ENCODE assay signal across 10 cellular contexts in the genomic region with DNA sequence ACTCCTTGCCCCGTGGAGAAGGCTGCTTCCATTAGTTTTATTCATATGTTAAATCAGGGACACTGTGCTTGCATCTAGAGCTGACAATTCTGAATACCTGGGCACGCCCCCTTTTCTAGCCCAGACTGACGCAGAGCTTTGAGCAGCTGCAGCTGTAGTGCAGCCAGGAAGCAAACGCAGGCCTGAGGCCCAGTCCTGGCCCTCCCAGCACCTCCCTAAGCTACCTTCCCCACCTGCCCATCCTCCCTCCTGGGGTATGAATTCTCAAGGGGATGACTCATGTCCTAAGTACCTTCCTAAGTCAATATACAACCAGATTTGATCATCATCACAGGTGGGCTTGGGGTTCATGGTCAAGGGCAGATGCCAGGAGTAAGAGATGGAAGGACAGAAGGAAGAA. TPM values are rescaled to one million over a fixed set of nuclear protein-coding genes. Genes with fewer than 3 reads are reported as not detected.
DNase-seq lines count a peak whose midpoint lies in the region; ATAC-seq and TF ChIP-seq lines count a peak whose summit lies in the region.
"Had no signal": no experiment of that assay in that cellular context is flagged by ENCODE, and none has a peak within 500 bp of the region (broad histone marks: within the 10 kb centered on the region; RNA-seq: fewer than 3 reads in every experiment).

No MANE protein-coding gene starts in this region.

- H3K9me3 Mint-ChIP-seq in GM23338, result no peaks in the 10 kb centered on the region
- H3K9me3 Mint-ChIP-seq in activated naive CD8-positive, alpha-beta T cell treated with anti-CD3 and anti-CD28 coated beads, Interleukin-2, amount 50 U/mL, for 24 hours, result no peaks in the 10 kb centered on the region

- intact Hi-C loops in tibial artery (cut with DNase I; ENCODE audit: low total_unique reads), result no loop called here

- H3K23ac ChIP-seq in mesendoderm (ENCODE audit: low read length), result no peak overlapping the region

- DNase-seq in GM23338 (ENCODE audit: low spot score), result peak; percentile 97
- DNase-seq in NCI-H2029 treated with DMSO at 0.1 percent for 48 hours (lab: John Stamatoyannopoulos, UW), result peak; percentile 50
- no peak for DNase-seq in activated naive CD8-positive, alpha-beta T cell treated with anti-CD3 and anti-CD28 coated beads, Interleukin-2, amount 50 U/mL, for 24 hours
- peak; percentile 90 for DNase-seq in mesendoderm
- DNase-seq in NAMALWA (ENCODE audit: low spot score), result no peak
- DNase-seq in tibial artery, result no peak
- DNase-seq: activated T-cell treated with anti-CD3 and anti-CD28 coated beads for 4 hours; stimulated activated CD4-positive, alpha-beta T cell treated with anti-CD3 and anti-CD28 coated beads, Interleukin-1b, Interleukin-23, amount 100 ng/mL, for 48 hours had no signal

- TF ChIP-seq CTCF in GM23338 (conservative IDR thresholded peaks at IDR 0.05; ENCODE audit: low read depth in 2 of 2) (no peak), tibial artery (IDR thresholded peaks at IDR 0.05) (no peak)

- H3K79me1 ChIP-seq in mesendoderm (ENCODE audit: low read length), result no peaks in the 10 kb centered on the region

- ATAC-seq in GM23338, result peak; percentile 42
- ATAC-seq in activated naive CD8-positive, alpha-beta T cell treated with anti-CD3 and anti-CD28 coated beads, Interleukin-2, amount 50 U/mL, for 24 hours, result no peak
- ATAC-seq in GM21619 (IDR thresholded peaks at IDR 0.05; ENCODE audit: unreplicated experiment), result no peak
- ATAC-seq in GM18868 (IDR thresholded peaks at IDR 0.05; ENCODE audit: unreplicated experiment), result no peak

- no peak overlapping the region for H2AK5ac ChIP-seq in mesendoderm (ENCODE audit: low read length)

- peak overlapping the region; percentile 26 for H3K4me3 Mint-ChIP-seq in GM23338
- H3K4me3 Mint-ChIP-seq in activated naive CD8-positive, alpha-beta T cell treated with anti-CD3 and anti-CD28 coated beads, Interleukin-2, amount 50 U/mL, for 24 hours, result peak overlapping the region; percentile 89

- H4K8ac ChIP-seq in mesendoderm (ENCODE audit: low read depth, low read length), result no peak overlapping the region

- no peak overlapping the region for H2BK5ac ChIP-seq in mesendoderm (ENCODE audit: low read length)

- peaks cover 47% of the 10 kb centered on the region for H3K36me3 Mint-ChIP-seq in GM23338 (ENCODE audit: low read depth)
- H3K36me3 Mint-ChIP-seq in activated naive CD8-positive, alpha-beta T cell treated with anti-CD3 and anti-CD28 coated beads, Interleukin-2, amount 50 U/mL, for 24 hours (ENCODE audit: low read depth), result peaks cover 66% of the 10 kb centered on the region

- no peak overlapping the region for H2AFZ ChIP-seq in GM23338

- H3K4me1 ChIP-seq in GM23338 (ENCODE audit: insufficient read depth), result peaks cover 46% of the 10 kb centered on the region
- peaks cover 9% of the 10 kb centered on the region for H3K4me1 ChIP-seq in mesendoderm (ENCODE audit: control insufficient read depth, low read depth, low read length)
- peaks cover 0 to 25% (median 11%) of the 10 kb centered on the region in 4 donors for H3K4me1 ChIP-seq in tibial artery

- H4K5ac ChIP-seq in mesendoderm (ENCODE audit: low read length), result no peak overlapping the region

- WGBS in mesendoderm (ENCODE audit: extremely low coverage, insufficient coverage, low lambda C conversion rate), result no CpG with 5 or more reads among the region's 4 CpGs

- no peak overlapping the region for H3K18ac ChIP-seq in mesendoderm (ENCODE audit: low read length)

- H3K36me3 ChIP-seq in GM23338 (ENCODE audit: insufficient read depth), result peaks cover 5% of the 10 kb centered on the region; the same call in 1 of the 2 replicates
- no peaks in the 10 kb centered on the region for H3K36me3 ChIP-seq in mesendoderm (ENCODE audit: control insufficient read depth, insufficient read depth, low read length)
- peaks cover 7 to 34% (median 18%) of the 10 kb centered on the region in 3 donors for H3K36me3 ChIP-seq in tibial artery

- no peak overlapping the region for H3K9ac ChIP-seq in mesendoderm (ENCODE audit: low read length)

- peak overlapping the region; percentile 35 for H3K56ac ChIP-seq in mesendoderm (ENCODE audit: low read length)

- peak overlapping the region; percentile 2; the same call in 1 of the 2 replicates for H3K4me3 ChIP-seq in GM23338
- no peak overlapping the region for H3K4me3 ChIP-seq in mesendoderm (ENCODE audit: low read length)
- no peak overlapping the region for H3K4me3 ChIP-seq in tibial artery

- peaks cover 22% of the 10 kb centered on the region for H3K27me3 Mint-ChIP-seq in GM23338 (ENCODE audit: insufficient read depth, low read depth, poor library complexity)
- H3K27me3 Mint-ChIP-seq in activated naive CD8-positive, alpha-beta T cell treated with anti-CD3 and anti-CD28 coated beads, Interleukin-2, amount 50 U/mL, for 24 hours, result no peaks in the 10 kb centered on the region

- H2BK15ac ChIP-seq in mesendoderm (replicated peaks; ENCODE audit: low read depth), result no peak overlapping the region

- H3K4ac ChIP-seq in mesendoderm (ENCODE audit: low read depth, low read length), result no peak overlapping the region

- no peaks in the 10 kb centered on the region for H3K9me3 ChIP-seq in tibial artery

- peak overlapping the region; percentile 69 for H3K4me2 ChIP-seq in GM23338
- no peak overlapping the region for H3K4me2 ChIP-seq in mesendoderm (ENCODE audit: low read length)

- H3F3A ChIP-seq in GM23338 (replicated peaks; ENCODE audit: low read depth), result peaks cover 35% of the 10 kb centered on the region

- peak overlapping the region; percentile 84 for H3K27ac Mint-ChIP-seq in GM23338
- H3K27ac Mint-ChIP-seq in activated naive CD8-positive, alpha-beta T cell treated with anti-CD3 and anti-CD28 coated beads, Interleukin-2, amount 50 U/mL, for 24 hours, result peak overlapping the region; percentile 95

- H4K20me1 ChIP-seq in GM23338 (replicated peaks; ENCODE audit: insufficient read depth), result no peaks in the 10 kb centered on the region

- H3K27ac ChIP-seq in GM23338 (ENCODE audit: low read depth) (peak overlapping the region; percentile 93), mesendoderm (ENCODE audit: low read depth, low read length) (no peak overlapping the region), tibial artery (peak overlapping the region in 1 of 2 donors; percentile 13)

- peaks cover 50% of the 10 kb centered on the region for H3K4me1 Mint-ChIP-seq in GM23338
- H3K4me1 Mint-ChIP-seq in activated naive CD8-positive, alpha-beta T cell treated with anti-CD3 and anti-CD28 coated beads, Interleukin-2, amount 50 U/mL, for 24 hours, result peaks cover 75% of the 10 kb centered on the region

- H3K27me3 ChIP-seq in GM23338 (ENCODE audit: insufficient read depth), result peaks cover 8% of the 10 kb centered on the region
- H3K27me3 ChIP-seq in mesendoderm (ENCODE audit: insufficient read depth, low read length, poor library complexity), result peaks cover 2% of the 10 kb centered on the region
- no peaks in the 10 kb centered on the region for H3K27me3 ChIP-seq in tibial artery

- no peak overlapping the region for H2BK120ac ChIP-seq in mesendoderm (ENCODE audit: low read depth, low read length)

- no peaks in the 10 kb centered on the region for H3K9me2 ChIP-seq in GM23338 (ENCODE audit: insufficient read depth)

- peaks cover 6% of the 10 kb centered on the region; the same call in 1 of the 2 replicates for H3K79me2 ChIP-seq in GM23338 (replicated peaks; ENCODE audit: insufficient read depth)
- H3K79me2 ChIP-seq in mesendoderm (ENCODE audit: control insufficient read depth, insufficient read depth, low read length), result no peaks in the 10 kb centered on the region

TF ChIP-seq in GM23338, 12 proteins besides CTCF, POLR2A, EP300 and RAD21 (continues in another document):
- TF ChIP-seq REST (IDR thresholded peaks at IDR 0.05; ENCODE audit: unreplicated experiment), result no peak
- no peak for TF ChIP-seq STAT1 (IDR thresholded peaks at IDR 0.05; ENCODE audit: unreplicated experiment)
- TF ChIP-seq CREB1 (CRISPR knock-in tag; IDR thresholded peaks at IDR 0.05; ENCODE audit: low read depth), result peak; percentile 50; the same call in 1 of the 2 replicates
- no peak for TF ChIP-seq EZH2 (IDR thresholded peaks at IDR 0.05; ENCODE audit: low read depth, unreplicated experiment)
- TF ChIP-seq NANOG (IDR thresholded peaks at IDR 0.05; ENCODE audit: borderline replicate concordance), result peak; percentile 65
- TF ChIP-seq ZNF331 (CRISPR knock-in tag; IDR thresholded peaks at IDR 0.05; ENCODE audit: low read depth), result no peak

RNA-seq across cellular contexts. Expression of gene PHF19, which starts 3.5 kb away (rescaled TPM):
- total RNA-seq in GM23338 (2014; rRNA removed; shearing (Covaris generic)), result 31.0 and 33.7 TPM in 2 replicates
- 13.1 and 16.8 TPM in 2 replicates for polyA plus RNA-seq in GM23338 (2016; fragmentation: Nextera tagmentation; extraction: Ambion mirVana)
- 11.6 TPM for polyA plus RNA-seq in mesendoderm (2013, experiment 1 of 2)
- 12.8 TPM for polyA plus RNA-seq in mesendoderm (2013, experiment 2 of 2)

RNA-seq across cellular contexts. Expression of gene PSMD5, which starts 30.8 kb away (rescaled TPM):
- 40.5 and 49.4 TPM in 2 replicates for total RNA-seq in GM23338 (2014; rRNA removed; shearing (Covaris generic))
- 21.9 and 23.9 TPM in 2 replicates for polyA plus RNA-seq in GM23338 (2016; fragmentation: Nextera tagmentation; extraction: Ambion mirVana)
- 34.9 TPM for polyA plus RNA-seq in mesendoderm (2013, experiment 1 of 2)
- 33.1 TPM for polyA plus RNA-seq in mesendoderm (2013, experiment 2 of 2)

RNA-seq across cellular contexts. Expression of gene TRAF1, which starts 53.1 kb away (rescaled TPM):
- 1.0 and 1.4 TPM in 2 replicates for total RNA-seq in GM23338 (2014; rRNA removed; shearing (Covaris generic))
- polyA plus RNA-seq in GM23338 (2016; fragmentation: Nextera tagmentation; extraction: Ambion mirVana), result 0.39 and 0.63 TPM in 2 replicates
- polyA plus RNA-seq in mesendoderm (2013, experiment 1 of 2), result 0.29 TPM
- polyA plus RNA-seq in mesendoderm (2013, experiment 2 of 2), result 0.27 TPM

Comparison
In these comparisons a context has a peak if more than half of its experiments do, and no peak if none do; other contexts are left out.
1. DNase-seq: peak in GM23338 (single experiment), NCI-H2029 treated with DMSO at 0.1 percent for 48 hours (single experiment) and mesendoderm (single experiment); none in activated naive CD8-positive, alpha-beta T cell treated with anti-CD3 and anti-CD28 coated beads, Interleukin-2, amount 50 U/mL, for 24 hours (single experiment), NAMALWA (single experiment) and tibial artery (0 of 2).